29 cellular contexts compared by ENCODE assay signal in genomic region chr21:46600305-46600704, GRCh38.
"Had no signal": no experiment of that assay in that cellular context is flagged by ENCODE, and none has a peak within 500 bp of the region (broad histone marks: within the 10 kb centered on the region; RNA-seq: fewer than 3 reads in every experiment).

No MANE protein-coding gene starts in this region.

- FAIRE-seq: kidney had no signal

- H3K27ac Mint-ChIP-seq: dendritic cell treated with granulocyte-macrophage colony-stimulating factor and Interleukin-4, amounts not matched to agents 40 ng/mL and 50 ng/mL, for 4 days had no signal

- H3K9me3 ChIP-seq: gastroesophageal sphincter, upper lobe of left lung, vagina had no signal

- H3K4me3 ChIP-seq: spleen, upper lobe of left lung, vagina had no signal

- DNase-seq: activated CD4-positive, alpha-beta T cell treated with anti-CD3 and anti-CD28 coated beads for 48 hours; activated CD4-positive, alpha-beta T cell treated with anti-CD3 and anti-CD28 coated beads, Interleukin-2, amount 50 U/mL, for 48 hours; activated CD8-positive, alpha-beta memory T cell treated with anti-CD3 and anti-CD28 coated beads for 24 hours; activated effector memory CD4-positive, alpha-beta T cell treated with Interleukin-2 at 50 U/mL for 16 hours; activated naive CD4-positive, alpha-beta T cell treated with Interleukin-2 at 50 U/mL for 16 hours; activated naive CD8-positive, alpha-beta T cell treated with anti-CD3 and anti-CD28 coated beads, Interleukin-2, amount 10 ng/mL, durations not matched to agents 7 days and 5 days; amniotic stem cell; central memory CD4-positive, alpha-beta T cell; effector CD4-positive, alpha-beta T cell; erythroblast; hippocampal formation; immature natural killer cell; kidney; left colon; mammary epithelial cell; posterior cingulate gyrus; right cardiac atrium; spleen; stimulated activated CD4-positive, alpha-beta T cell treated with anti-CD3 and anti-CD28 coated beads, Interleukin-2, amount 100 ng/mL, for 48 hours; stimulated activated naive CD8-positive, alpha-beta T cell treated with anti-CD3 and anti-CD28 coated beads, Interleukin-15, Interleukin-2, amounts not matched to agents 100 U/mL and 50 U/mL, for 24 hours; T-helper 9 cell; upper lobe of left lung; WERI-Rb-1 had no signal

- ATAC-seq: activated CD4-positive, CD25-positive, alpha-beta regulatory T cell treated with anti-CD3 and anti-CD28 coated beads, Interleukin-2, amount 50 U/mL, for 24 hours; gastroesophageal sphincter; left colon; stimulated activated naive CD8-positive, alpha-beta T cell treated with anti-CD3 and anti-CD28 coated beads, Interleukin-15, Interleukin-2, amounts not matched to agents 100 U/mL and 50 U/mL, for 24 hours had no signal

- H3K36me3 ChIP-seq: gastroesophageal sphincter, spleen, upper lobe of left lung, vagina, WERI-Rb-1 had no signal

- H3K27me3 ChIP-seq: gastroesophageal sphincter, spleen, upper lobe of left lung, vagina had no signal

- H3K4me3 Mint-ChIP-seq: activated naive CD8-positive, alpha-beta T cell treated with anti-CD3 and anti-CD28 coated beads, Interleukin-2, amount 10 ng/mL, durations not matched to agents 7 days and 5 days; dendritic cell treated with granulocyte-macrophage colony-stimulating factor and Interleukin-4, amounts not matched to agents 40 ng/mL and 50 ng/mL, for 4 days; immature natural killer cell; neural crest cell; T-helper 1 cell treated with Interleukin-12 subunit alpha and Interleukin-12 subunit beta and Interleukin-4 antibody, amounts not matched to agents 30 μg/mL and 1 μg/mL, for 36 hours had no signal

- H3K9me3 Mint-ChIP-seq: activated naive CD8-positive, alpha-beta T cell treated with anti-CD3 and anti-CD28 coated beads, Interleukin-2, amount 10 ng/mL, durations not matched to agents 7 days and 5 days; T-helper 1 cell treated with Interleukin-12 subunit alpha and Interleukin-12 subunit beta and Interleukin-4 antibody, amounts not matched to agents 30 μg/mL and 1 μg/mL, for 36 hours had no signal

- H3K27ac ChIP-seq: upper lobe of left lung, vagina, WERI-Rb-1 had no signal

- H3K27me3 Mint-ChIP-seq: activated naive CD8-positive, alpha-beta T cell treated with anti-CD3 and anti-CD28 coated beads, Interleukin-2, amount 10 ng/mL, durations not matched to agents 7 days and 5 days; dendritic cell treated with granulocyte-macrophage colony-stimulating factor and Interleukin-4, amounts not matched to agents 40 ng/mL and 50 ng/mL, for 4 days had no signal
